Comparison of ENCODE assay signal across 1 cellular context in genomic region chr7:44608916-44609648, GRCh38.
TF ChIP-seq lines count a peak whose summit lies in the region.

No MANE protein-coding gene starts in this region.

TF ChIP-seq in HepG2, 621 proteins besides CTCF, POLR2A, EP300 and RAD21:
- TF ChIP-seq, protein P1, sequence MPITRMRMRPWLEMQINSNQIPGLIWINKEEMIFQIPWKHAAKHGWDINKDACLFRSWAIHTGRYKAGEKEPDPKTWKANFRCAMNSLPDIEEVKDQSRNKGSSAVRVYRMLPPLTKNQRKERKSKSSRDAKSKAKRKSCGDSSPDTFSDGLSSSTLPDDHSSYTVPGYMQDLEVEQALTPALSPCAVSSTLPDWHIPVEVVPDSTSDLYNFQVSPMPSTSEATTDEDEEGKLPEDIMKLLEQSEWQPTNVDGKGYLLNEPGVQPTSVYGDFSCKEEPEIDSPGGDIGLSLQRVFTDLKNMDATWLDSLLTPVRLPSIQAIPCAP (CRISPR knock-in tag; IDR thresholded peaks at IDR 0.05; ENCODE audit: low read depth), result no peak
- TF ChIP-seq TRIM24 (CRISPR knock-in tag; IDR thresholded peaks at IDR 0.05) (no peak), ZNF570 (CRISPR knock-in tag; IDR thresholded peaks at IDR 0.05; ENCODE audit: borderline replicate concordance) (no peak), STAT5B (CRISPR knock-in tag; IDR thresholded peaks at IDR 0.05) (no peak), ATF7-NPFF (CRISPR knock-in tag; IDR thresholded peaks at IDR 0.05; ENCODE audit: low read depth) (no peak)
